ENCODE assay signal across 9 cellular contexts in the genomic region with DNA sequence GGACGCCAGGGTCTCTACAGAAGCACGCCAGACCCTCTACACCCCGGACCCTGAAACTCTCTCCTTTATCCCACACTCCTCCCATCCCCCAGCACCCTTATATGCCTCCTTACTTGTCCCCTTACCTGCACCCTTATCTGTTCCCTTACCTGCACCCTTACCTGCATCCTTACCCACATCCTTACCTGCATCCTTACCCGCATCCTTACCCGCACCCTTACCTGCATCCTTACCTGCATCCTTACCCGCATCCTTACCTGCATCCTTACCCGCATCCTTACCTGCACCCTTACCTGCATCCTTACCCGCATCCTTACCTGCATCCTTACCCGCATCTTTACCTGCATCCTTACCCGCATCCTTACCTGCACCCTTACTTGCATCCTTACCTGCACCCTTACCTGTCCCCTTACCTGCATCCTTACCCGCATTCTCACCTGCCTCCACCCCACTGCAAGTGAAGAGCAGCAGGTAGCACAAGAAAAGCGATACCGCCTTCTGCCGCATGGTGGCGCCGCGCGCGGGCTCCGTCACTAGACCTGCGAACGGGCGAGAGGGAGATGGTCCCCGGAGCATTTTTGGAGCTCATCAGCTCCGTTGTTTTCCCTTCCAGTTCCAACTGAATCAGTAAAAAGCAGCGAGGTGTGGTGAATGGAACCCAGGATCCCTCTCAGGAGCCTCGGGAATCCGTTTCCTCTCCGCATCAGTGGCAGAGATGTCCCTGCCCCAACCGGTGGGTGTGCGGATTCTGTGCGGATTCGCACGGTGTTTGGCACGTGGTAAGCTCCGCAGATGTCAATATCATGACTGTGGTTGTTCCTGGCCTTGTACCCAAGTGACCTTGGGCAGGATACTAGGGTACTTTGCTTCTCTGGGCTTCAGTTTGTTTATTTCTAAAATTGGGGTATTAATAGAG. TPM values are rescaled to one million over a fixed set of nuclear protein-coding genes. Genes with fewer than 3 reads are reported as not detected.
DNase-seq lines count a peak whose midpoint lies in the region; ATAC-seq and FAIRE-seq lines count a peak whose summit lies in the region.
"Had no signal": no experiment of that assay in that cellular context is flagged by ENCODE, and none has a peak within 500 bp of the region (broad histone marks: within the 10 kb centered on the region; RNA-seq: fewer than 3 reads in every experiment).

No MANE protein-coding gene starts in this region.

- H3K4me1 Mint-ChIP-seq in activated T-helper 2 cell treated with anti-CD3 and anti-CD28 coated beads, Interferon-gamma antibody, Interleukin-2, Interleukin-4, amounts not matched to agents 10 μg/mL and 5 μg/mL and 100 μg/mL, durations not matched to agents 14 hours and 24 hours and 36 hours (ENCODE audit: low read depth), result peaks cover 36% of the 10 kb centered on the region

- intact Hi-C loops in activated T-helper 2 cell treated with anti-CD3 and anti-CD28 coated beads, Interferon-gamma antibody, Interleukin-2, Interleukin-4, amounts not matched to agents 10 μg/mL and 5 μg/mL and 100 μg/mL, durations not matched to agents 14 hours and 24 hours and 36 hours (cut with micrococcal nuclease), result loop anchor here (2.0 to 10.0 kb wide), 2 partner anchors 162 to 274 kb away; a partner anchor contains a TSS

- peak; percentile 87 for DNase-seq in COLO668 (lab: John Stamatoyannopoulos, UW; ENCODE audit: unreplicated experiment)
- peak; percentile 61 for DNase-seq in HTR-8/SVneo (ENCODE audit: insufficient read length, low spot score)
- peak; percentile 81 for DNase-seq in RPMI8226
- DNase-seq in activated T-helper 2 cell treated with anti-CD3 and anti-CD28 coated beads, Interferon-gamma antibody, Interleukin-2, Interleukin-4, amounts not matched to agents 10 μg/mL and 5 μg/mL and 100 μg/mL, durations not matched to agents 14 hours and 24 hours and 36 hours (ENCODE audit: low spot score), result peak; percentile 79
- DNase-seq in foreskin melanocyte, result peak; percentile 48
- peak; percentile 24 for DNase-seq in occipital lobe (lab: John Stamatoyannopoulos, UW)
- peak; percentile 67 for DNase-seq in superior temporal gyrus (ENCODE audit: extremely low spot score)

- H3K27ac Mint-ChIP-seq in activated T-helper 2 cell treated with anti-CD3 and anti-CD28 coated beads, Interferon-gamma antibody, Interleukin-2, Interleukin-4, amounts not matched to agents 10 μg/mL and 5 μg/mL and 100 μg/mL, durations not matched to agents 14 hours and 24 hours and 36 hours, result peak overlapping the region; percentile 70

- ATAC-seq in HG02642 (IDR thresholded peaks at IDR 0.05; ENCODE audit: poor library complexity, unreplicated experiment), result no peak

- H3K4me3 Mint-ChIP-seq in activated T-helper 2 cell treated with anti-CD3 and anti-CD28 coated beads, Interferon-gamma antibody, Interleukin-2, Interleukin-4, amounts not matched to agents 10 μg/mL and 5 μg/mL and 100 μg/mL, durations not matched to agents 14 hours and 24 hours and 36 hours (ENCODE audit: low read depth), result peak overlapping the region; percentile 77

- peaks cover 23% of the 10 kb centered on the region for H3K36me3 Mint-ChIP-seq in activated T-helper 2 cell treated with anti-CD3 and anti-CD28 coated beads, Interferon-gamma antibody, Interleukin-2, Interleukin-4, amounts not matched to agents 10 μg/mL and 5 μg/mL and 100 μg/mL, durations not matched to agents 14 hours and 24 hours and 36 hours (ENCODE audit: low read depth)

- H3K9me3 Mint-ChIP-seq in activated T-helper 2 cell treated with anti-CD3 and anti-CD28 coated beads, Interferon-gamma antibody, Interleukin-2, Interleukin-4, amounts not matched to agents 10 μg/mL and 5 μg/mL and 100 μg/mL, durations not matched to agents 14 hours and 24 hours and 36 hours, result no peaks in the 10 kb centered on the region

- FAIRE-seq in HTR-8/SVneo (lab: Jason Lieb, UNC), result no peak
- FAIRE-seq: TTC549 had no signal

- no peaks in the 10 kb centered on the region for H3K27me3 Mint-ChIP-seq in activated T-helper 2 cell treated with anti-CD3 and anti-CD28 coated beads, Interferon-gamma antibody, Interleukin-2, Interleukin-4, amounts not matched to agents 10 μg/mL and 5 μg/mL and 100 μg/mL, durations not matched to agents 14 hours and 24 hours and 36 hours (ENCODE audit: low read depth)

RNA-seq across cellular contexts. Expression of a gene that starts 2.9 kb away (rescaled TPM):
- total RNA-seq in activated T-helper 2 cell treated with anti-CD3 and anti-CD28 coated beads, Interferon-gamma antibody, Interleukin-2, Interleukin-4, amounts not matched to agents 10 μg/mL and 5 μg/mL and 100 μg/mL, durations not matched to agents 14 hours and 24 hours and 36 hours, result 35.0 and 35.2 TPM in 2 replicates
- total RNA-seq in occipital lobe, result 34.5 TPM

RNA-seq across cellular contexts. Expression of a gene that starts 34.1 kb away (rescaled TPM):
- 0.07 and 0.25 TPM in 2 replicates for total RNA-seq in activated T-helper 2 cell treated with anti-CD3 and anti-CD28 coated beads, Interferon-gamma antibody, Interleukin-2, Interleukin-4, amounts not matched to agents 10 μg/mL and 5 μg/mL and 100 μg/mL, durations not matched to agents 14 hours and 24 hours and 36 hours
- total RNA-seq in occipital lobe, result 0.78 TPM

RNA-seq across cellular contexts. Expression of a gene that starts 56.7 kb away (rescaled TPM):
- 13.6 and 14.0 TPM in 2 replicates for total RNA-seq in activated T-helper 2 cell treated with anti-CD3 and anti-CD28 coated beads, Interferon-gamma antibody, Interleukin-2, Interleukin-4, amounts not matched to agents 10 μg/mL and 5 μg/mL and 100 μg/mL, durations not matched to agents 14 hours and 24 hours and 36 hours
- 18.2 TPM for total RNA-seq in occipital lobe

Comparison
In these comparisons a context has a peak if more than half of its experiments do, and no peak if none do; other contexts are left out.
1. DNase-seq: peak in every context shown above with its lines; median percentile 87 in COLO668; 81 in RPMI8226; 79 in activated T-helper 2 cell treated with anti-CD3 and anti-CD28 coated beads, Interferon-gamma antibody, Interleukin-2, Interleukin-4, amounts not matched to agents 10 μg/mL and 5 μg/mL and 100 μg/mL, durations not matched to agents 14 hours and 24 hours and 36 hours; 67 in superior temporal gyrus; 61 in HTR-8/SVneo; 48 in foreskin melanocyte; 24 in occipital lobe.